In genomic region chr17:50055426-50056216, GRCh38 we compare ENCODE assay signal across 8 cellular contexts. TPM values are rescaled to one million over a fixed set of nuclear protein-coding genes. Genes with fewer than 3 reads are reported as not detected.
DNase-seq lines count a peak whose midpoint lies in the region; TF ChIP-seq lines count a peak whose summit lies in the region.

Gene ITGA3, plus strand, starts transcription at chr17:50056110. Its CDS starts 330 bp downstream, at chr17:50056440.

- no peak for TF ChIP-seq CTCF in KMS-11 (conservative IDR thresholded peaks at IDR 0.05; ENCODE audit: low read depth, low read length)
- peak in 2 of 6 experiments; percentile 20 to 28 for TF ChIP-seq CTCF in adrenal gland (IDR thresholded peaks at IDR 0.05)

- H2BK120ac ChIP-seq in trophoblast cell (ENCODE audit: insufficient read depth, low read length, poor library complexity) = peak within 1 kb of the TSS; percentile 70

- DNase-seq in NOMO-1 treated with DMSO at 0.1 percent for 48 hours (lab: John Stamatoyannopoulos, UW; ENCODE audit: unreplicated experiment) (peak; percentile 21), NOMO-1 (lab: John Stamatoyannopoulos, UW; ENCODE audit: unreplicated experiment in 2 of 2) (no peak), SW 1271 (lab: John Stamatoyannopoulos, UW) (peak; percentile 90 to 95), adrenal gland (peak; percentile 86 to 94 (median 90)), cardiac septum (ENCODE audit: low spot score) (peak; percentile 88), trophoblast cell (peak; percentile 91 to 94)

- H3K4me2 ChIP-seq in KMS-11 (peak within 1 kb of the TSS; percentile 99), trophoblast cell (ENCODE audit: low read length) (peak within 1 kb of the TSS; percentile 77)

- H3K9me3 ChIP-seq in adrenal gland (replicated peaks in 1 of 3) (no peaks in the 10 kb centered on the region), trophoblast cell (ENCODE audit: insufficient read depth, low read depth, low read length) (no peaks in the 10 kb centered on the region)

- peak within 1 kb of the TSS; percentile 78 for H4K91ac ChIP-seq in trophoblast cell (ENCODE audit: low read depth, low read length)

- H4K20me1 ChIP-seq in KMS-11 (ENCODE audit: insufficient read depth) = no peaks in the 10 kb centered on the region

- WGBS in adrenal gland, 4 donors = 0 to 1% (median 1%) methylated on average over 18 to 64 of the region's 65 CpGs
- WGBS in trophoblast cell (ENCODE audit: extremely low coverage, insufficient coverage, insufficient read length) = no CpG with 5 or more reads among the region's 65 CpGs
- under 1% methylated on average over 65 of the region's 65 CpGs for WGBS in urinary bladder

- H3K4ac ChIP-seq in trophoblast cell (ENCODE audit: low read depth, low read length) = peak within 1 kb of the TSS; percentile 38

- peak within 1 kb of the TSS; percentile 52 for H2BK5ac ChIP-seq in trophoblast cell (ENCODE audit: low read depth, low read length, poor library complexity)

- peak within 1 kb of the TSS; percentile 73 for H3K18ac ChIP-seq in trophoblast cell (ENCODE audit: low read length)

- peak within 1 kb of the TSS; percentile 37 for H2BK12ac ChIP-seq in trophoblast cell (ENCODE audit: low read length)

- H3K27me3 ChIP-seq in KMS-11 (ENCODE audit: insufficient read depth, low read depth) (peaks cover 8% of the 10 kb centered on the region; the same call in 1 of the 2 replicates), adrenal gland (no peaks in the 10 kb centered on the region), trophoblast cell (ENCODE audit: insufficient read depth, low read length) (no peaks in the 10 kb centered on the region)

- H3K79me2 ChIP-seq in KMS-11 (ENCODE audit: insufficient read depth, low read depth) (no peaks in the 10 kb centered on the region), trophoblast cell (ENCODE audit: control insufficient read depth, insufficient read depth, low read length, poor library complexity) (peaks cover 18% of the 10 kb centered on the region)

- peak within 1 kb of the TSS; percentile 51 for H4K8ac ChIP-seq in trophoblast cell (ENCODE audit: low read depth, low read length)

- H3K23ac ChIP-seq in trophoblast cell (ENCODE audit: low read length) = no peak within 1 kb of the TSS

- intact Hi-C loops in adrenal gland (cut with DNase I) (no loop called here), cardiac septum (cut with DNase I) (loop anchor here (2.0 kb wide), 1 partner anchor 29 kb away; no protein-coding TSS in a partner anchor)

- H4K12ac ChIP-seq in trophoblast cell (ENCODE audit: low read depth, low read length) = peak within 1 kb of the TSS; percentile 45

- H3K9ac ChIP-seq in KMS-11 (no peak within 1 kb of the TSS; the same call in 1 of the 2 replicates), trophoblast cell (ENCODE audit: low read length) (peak within 1 kb of the TSS; percentile 68)

- H3K14ac ChIP-seq in trophoblast cell (ENCODE audit: low read length) = peak within 1 kb of the TSS; percentile 72

- H3K27ac ChIP-seq in KMS-11 = no peak within 1 kb of the TSS; the same call in 1 of the 2 replicates
- peak within 1 kb of the TSS; percentile 87 to 94 (median 91) for H3K27ac ChIP-seq in adrenal gland
- H3K27ac ChIP-seq in trophoblast cell (ENCODE audit: low read depth, low read length) = peak within 1 kb of the TSS; percentile 78
- peak within 1 kb of the TSS; percentile 91 for H3K27ac ChIP-seq in urinary bladder (ENCODE audit: low read depth)

- H3K4me3 ChIP-seq in KMS-11 (IDR thresholded peaks at IDR 0.05; ENCODE audit: insufficient read depth, low read depth, low read length) (peak within 1 kb of the TSS; percentile 47), adrenal gland (peak within 1 kb of the TSS; percentile 28 to 82 (median 58)), trophoblast cell (ENCODE audit: low read depth, low read length) (peak within 1 kb of the TSS; percentile 80), urinary bladder (ENCODE audit: low read depth, low read length) (peak within 1 kb of the TSS; percentile 83)

- peaks cover 23% of the 10 kb centered on the region for H3K4me1 ChIP-seq in KMS-11 (ENCODE audit: low read depth, poor library complexity, severe bottlenecking)
- peaks cover 52 to 74% of the 10 kb centered on the region in 2 donors for H3K4me1 ChIP-seq in adrenal gland (replicated peaks in 1 of 2)
- peaks cover 58 to 63% of the 10 kb centered on the region in 2 experiments for H3K4me1 ChIP-seq in trophoblast cell (ENCODE audit: control insufficient read depth in 1 of 2, insufficient read depth in 2 of 2, low read length in 2 of 2)
- H3K4me1 ChIP-seq in urinary bladder (ENCODE audit: insufficient read depth) = peaks cover 4% of the 10 kb centered on the region

- H2AK5ac ChIP-seq in trophoblast cell (ENCODE audit: low read length) = peak within 1 kb of the TSS; percentile 20

- peak in 1 of 2 donors; percentile 72 for TF ChIP-seq POLR2A in adrenal gland (IDR thresholded peaks at IDR 0.05)

- H3K79me1 ChIP-seq in trophoblast cell (ENCODE audit: low read length) = peaks cover 36% of the 10 kb centered on the region

- H3K36me3 ChIP-seq in KMS-11 (ENCODE audit: insufficient read depth) = no peaks in the 10 kb centered on the region
- H3K36me3 ChIP-seq in adrenal gland (replicated peaks in 1 of 2) = no peaks in the 10 kb centered on the region
- H3K36me3 ChIP-seq in trophoblast cell (ENCODE audit: control insufficient read depth in 1 of 2, insufficient read depth in 2 of 2, low read length in 2 of 2) = peaks cover 0 to 2% of the 10 kb centered on the region in 2 experiments
- H3K36me3 ChIP-seq in urinary bladder (ENCODE audit: insufficient read depth) = no peaks in the 10 kb centered on the region

- H2AFZ ChIP-seq in KMS-11 (ENCODE audit: low read depth) (peak within 1 kb of the TSS; percentile 72), trophoblast cell (ENCODE audit: insufficient read depth, low read length, poor library complexity) (peak within 1 kb of the TSS; percentile 56)

RNA-seq across cellular contexts. Expression of gene ITGA3, which starts in this region (rescaled TPM):
- total RNA-seq in adrenal gland = 100 to 1,000 TPM in 7 of 8 donors, 10 to 100 TPM in 1; 31.4 to 206 (median 134) TPM
- 100 to 1,000 TPM in 2 of 3 donors, 10 to 100 TPM in 1; 20.9 to 164 (median 116) TPM for polyA plus RNA-seq in adrenal gland
- total RNA-seq in cardiac septum = 57.8 TPM
- polyA plus RNA-seq in trophoblast cell (2013) = 63.3 and 65.7 TPM in 2 replicates
- total RNA-seq in urinary bladder = 26.0 TPM
- polyA plus RNA-seq in urinary bladder = 54.9 TPM

Comparison
In these comparisons a context has a peak if more than half of its experiments do, and no peak if none do; other contexts are left out.
1. DNase-seq: peak in NOMO-1 treated with DMSO at 0.1 percent for 48 hours (single experiment), SW 1271 (2 of 2), adrenal gland (7 of 7), cardiac septum (single experiment) and trophoblast cell (2 of 2); none in NOMO-1 (0 of 2).
2. Peak in every context shown above with its lines, with median percentiles within 50 percentile points of each other: H3K4me3 ChIP-seq.